14 cellular contexts compared by ENCODE assay signal in the genomic region with DNA sequence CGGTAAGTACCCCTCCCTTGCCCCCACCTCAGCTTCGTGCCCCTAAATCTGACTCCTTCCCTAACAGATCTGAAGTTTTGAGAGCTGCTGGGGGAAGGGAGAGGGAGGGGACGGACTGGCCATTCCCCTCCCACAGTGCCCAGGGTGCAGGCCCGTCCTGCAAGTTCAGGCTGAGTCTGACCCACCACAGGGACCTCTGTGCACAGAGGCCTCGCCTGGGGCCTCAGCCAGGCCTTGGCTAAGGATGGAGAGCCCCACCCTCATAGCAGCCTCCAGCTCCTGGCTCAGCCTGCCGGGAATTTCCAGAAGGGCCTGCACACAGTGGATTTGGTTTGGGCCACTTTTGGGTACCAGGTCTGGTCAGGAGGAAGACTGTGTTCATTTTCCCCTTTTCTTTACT. TPM values are rescaled to one million over a fixed set of nuclear protein-coding genes. Genes with fewer than 3 reads are reported as not detected.
DNase-seq lines count a peak whose midpoint lies in the region; ATAC-seq and TF ChIP-seq lines count a peak whose summit lies in the region.
"Had no signal": no experiment of that assay in that cellular context is flagged by ENCODE, and none has a peak within 500 bp of the region (broad histone marks: within the 10 kb centered on the region; RNA-seq: fewer than 3 reads in every experiment).

No MANE protein-coding gene starts in this region.

- no peak overlapping the region for H3K27ac ChIP-seq in left lung
- peak overlapping the region in 3 of 4 donors; percentile 5 to 70 (median 6) for H3K27ac ChIP-seq in tibial nerve
- H3K27ac ChIP-seq in neural progenitor cell, result no peak overlapping the region

- H3K36me3 Mint-ChIP-seq in activated CD4-positive, alpha-beta T cell treated with anti-CD3 and anti-CD28 coated beads, Interleukin-2, amount 10 ng/mL, durations not matched to agents 24 days and 14 days (ENCODE audit: low read depth), result peaks cover 3% of the 10 kb centered on the region
- no peaks in the 10 kb centered on the region for H3K36me3 Mint-ChIP-seq in neural progenitor cell
- H3K36me3 Mint-ChIP-seq: WTC11 had no signal

- no peaks in the 10 kb centered on the region for H3K79me2 ChIP-seq in neural progenitor cell (ENCODE audit: low read depth)

- no peaks in the 10 kb centered on the region for H3K9me3 Mint-ChIP-seq in activated CD4-positive, alpha-beta T cell treated with anti-CD3 and anti-CD28 coated beads, Interleukin-2, amount 10 ng/mL, durations not matched to agents 24 days and 14 days
- no peaks in the 10 kb centered on the region for H3K9me3 Mint-ChIP-seq in neural progenitor cell
- H3K9me3 Mint-ChIP-seq: WTC11 had no signal

- no peak overlapping the region for H2AFZ ChIP-seq in neural progenitor cell (replicated peaks)

- no peak for DNase-seq in activated CD4-positive, alpha-beta T cell treated with anti-CD3 and anti-CD28 coated beads, Interleukin-2, amount 10 ng/mL, durations not matched to agents 24 days and 14 days
- DNase-seq in activated CD4-positive, alpha-beta T cell treated with anti-CD3 and anti-CD28 coated beads for 4 hours, result no peak
- DNase-seq in cardiac fibroblast (ENCODE audit: low read depth in 2 of 2) (peak; percentile 18 to 57), left lung (peak in 1 of 2 donors; percentile 79), tibial nerve (ENCODE audit: low spot score in 2 of 2) (no peak), NCI-H446 (lab: John Stamatoyannopoulos, UW) (no peak), neural progenitor cell (ENCODE audit: low spot score) (no peak)
- DNase-seq: dermis blood vessel endothelial cell, HCEC 1CT, NCI-H2107, NCI-H748 treated with DMSO at 0.1 percent for 48 hours had no signal

- no peaks in the 10 kb centered on the region for H3K27me3 Mint-ChIP-seq in activated CD4-positive, alpha-beta T cell treated with anti-CD3 and anti-CD28 coated beads, Interleukin-2, amount 10 ng/mL, durations not matched to agents 24 days and 14 days
- peaks cover 2% of the 10 kb centered on the region for H3K27me3 Mint-ChIP-seq in neural progenitor cell (ENCODE audit: insufficient read depth, low read depth)

- no peaks in the 10 kb centered on the region for H3K9me3 ChIP-seq in left lung
- no peaks in the 10 kb centered on the region for H3K9me3 ChIP-seq in tibial nerve
- H3K9me3 ChIP-seq in neural progenitor cell (ENCODE audit: low read depth), result no peaks in the 10 kb centered on the region

- H3F3A ChIP-seq in neural progenitor cell (ENCODE audit: low read depth), result no peaks in the 10 kb centered on the region

- peak overlapping the region; percentile 32 for H3K27ac Mint-ChIP-seq in activated CD4-positive, alpha-beta T cell treated with anti-CD3 and anti-CD28 coated beads, Interleukin-2, amount 10 ng/mL, durations not matched to agents 24 days and 14 days
- no peak overlapping the region for H3K27ac Mint-ChIP-seq in neural progenitor cell
- H3K27ac Mint-ChIP-seq: WTC11 had no signal

- peak in 1 of 2 donors; percentile 32 for TF ChIP-seq EP300 in tibial nerve (IDR thresholded peaks at IDR 0.05)

- H3K4me1 ChIP-seq in left lung, result peaks cover 5 to 80% of the 10 kb centered on the region in 2 donors
- H3K4me1 ChIP-seq in tibial nerve, result peaks cover 0 to 60% (median 18%) of the 10 kb centered on the region in 4 donors
- no peaks in the 10 kb centered on the region for H3K4me1 ChIP-seq in neural progenitor cell

- TF ChIP-seq CTCF in cardiac fibroblast (IDR thresholded peaks at IDR 0.05; ENCODE audit: low read depth, low read length) (no peak), left lung (IDR thresholded peaks at IDR 0.05) (no peak), tibial nerve (IDR thresholded peaks at IDR 0.05) (no peak), neural progenitor cell (IDR thresholded peaks at IDR 0.05) (no peak)

- intact Hi-C loops in activated CD4-positive, alpha-beta T cell treated with anti-CD3 and anti-CD28 coated beads, Interleukin-2, amount 10 ng/mL, durations not matched to agents 24 days and 14 days (cut with micrococcal nuclease), result no loop called here
- intact Hi-C loops in left lung (cut with DNase I), result no loop called here

- H3K4me3 ChIP-seq in cardiac fibroblast (replicated peaks in 1 of 2; ENCODE audit: low read depth in 2 of 2, low read length in 2 of 2) (no peak overlapping the region), left lung (no peak overlapping the region), tibial nerve (no peak overlapping the region), neural progenitor cell (no peak overlapping the region)

- H3K4me3 Mint-ChIP-seq in activated CD4-positive, alpha-beta T cell treated with anti-CD3 and anti-CD28 coated beads, Interleukin-2, amount 10 ng/mL, durations not matched to agents 24 days and 14 days, result no peak overlapping the region
- no peak overlapping the region for H3K4me3 Mint-ChIP-seq in neural progenitor cell
- H3K4me3 Mint-ChIP-seq: WTC11 had no signal

- peaks cover 15% of the 10 kb centered on the region for H3K4me1 Mint-ChIP-seq in activated CD4-positive, alpha-beta T cell treated with anti-CD3 and anti-CD28 coated beads, Interleukin-2, amount 10 ng/mL, durations not matched to agents 24 days and 14 days
- peaks cover 3% of the 10 kb centered on the region for H3K4me1 Mint-ChIP-seq in neural progenitor cell
- H3K4me1 Mint-ChIP-seq: WTC11 had no signal

- 10 to 29% methylated on average over 3 to 6 of the region's 6 CpGs for WGBS in tibial nerve, 2 donors

- H4K20me1 ChIP-seq in neural progenitor cell (ENCODE audit: low read depth), result no peaks in the 10 kb centered on the region

- no peak overlapping the region for H3K9ac ChIP-seq in neural progenitor cell

- no peaks in the 10 kb centered on the region for H3K27me3 ChIP-seq in left lung
- H3K27me3 ChIP-seq in tibial nerve, result no peaks in the 10 kb centered on the region
- H3K27me3 ChIP-seq in neural progenitor cell, result no peaks in the 10 kb centered on the region

- no peak overlapping the region for H3K4me2 ChIP-seq in neural progenitor cell

- peak; percentile 69 for ATAC-seq in left lung
- ATAC-seq in GM21515 (IDR thresholded peaks at IDR 0.05; ENCODE audit: unreplicated experiment), result no peak
- ATAC-seq: WTC11 had no signal

- H3K36me3 ChIP-seq in left lung (no peaks in the 10 kb centered on the region), tibial nerve (no peaks in the 10 kb centered on the region), neural progenitor cell (no peaks in the 10 kb centered on the region)

- TF ChIP-seq POLR2A in tibial nerve (IDR thresholded peaks at IDR 0.05), result no peak

RNA-seq across cellular contexts. Expression of a gene that starts 31.2 kb away (rescaled TPM):
- 145 TPM in 2 replicates for total RNA-seq in activated CD4-positive, alpha-beta T cell treated with anti-CD3 and anti-CD28 coated beads, Interleukin-2, amount 10 ng/mL, durations not matched to agents 24 days and 14 days
- 100 to 1,000 TPM in 1 of 2 donors, 10 to 100 TPM in 1; 33.0 to 109 TPM for total RNA-seq in left lung
- total RNA-seq in tibial nerve, result 10 to 100 TPM; 27.4 to 62.1 (median 43.5) TPM
- total RNA-seq in neural progenitor cell (ENCODE audit: low replicate concordance), result 0.04 and 0.22 TPM in 2 replicates
- total RNA-seq: A172 had no signal

Comparison
In these comparisons a context has a peak if more than half of its experiments do, and no peak if none do; other contexts are left out.
1. DNase-seq: peak in cardiac fibroblast (2 of 2); none in activated CD4-positive, alpha-beta T cell treated with anti-CD3 and anti-CD28 coated beads, Interleukin-2, amount 10 ng/mL, durations not matched to agents 24 days and 14 days (single experiment), activated CD4-positive, alpha-beta T cell treated with anti-CD3 and anti-CD28 coated beads for 4 hours (0 of 2), tibial nerve (0 of 2), NCI-H446 (0 of 2) and neural progenitor cell (single experiment).
2. H3K27ac ChIP-seq: peak in tibial nerve (3 of 4); none in left lung (0 of 2) and neural progenitor cell (single experiment).
3. RNA of a gene that starts 31.2 kb away (total RNA-seq): 145 TPM in activated CD4-positive, alpha-beta T cell treated with anti-CD3 and anti-CD28 coated beads, Interleukin-2, amount 10 ng/mL, durations not matched to agents 24 days and 14 days, 33.0 to 109 TPM in left lung and 27.4 to 62.1 TPM in tibial nerve; 0.04 to 0.22 TPM in neural progenitor cell; every median in the first group is over 10 times any median in the second.